In the genomic region with DNA sequence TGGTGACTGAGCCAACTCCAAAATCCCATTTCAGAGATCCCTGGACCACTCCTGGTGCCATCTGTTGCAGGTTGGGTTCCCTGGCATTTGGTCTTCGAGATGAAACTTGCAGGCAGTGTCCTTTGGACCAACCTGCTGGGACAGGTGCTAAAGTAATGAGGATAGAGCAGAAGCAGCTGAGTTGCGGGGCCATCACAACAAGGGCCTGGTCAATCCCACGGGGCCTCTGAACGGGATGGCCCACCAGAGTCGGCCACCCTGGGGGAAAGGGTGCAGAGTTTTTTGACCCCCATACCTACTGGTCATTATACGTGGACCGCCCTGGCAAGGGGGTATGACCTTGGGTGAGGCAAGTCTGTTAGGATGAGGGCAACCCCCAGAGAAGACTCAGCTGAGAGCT, we compare ENCODE assay signal across 24 cellular contexts. TPM values are rescaled to one million over a fixed set of nuclear protein-coding genes. Genes with fewer than 3 reads are reported as not detected.
"Had no signal": no experiment of that assay in that cellular context is flagged by ENCODE, and none has a peak within 500 bp of the region (broad histone marks: within the 10 kb centered on the region; RNA-seq: fewer than 3 reads in every experiment).

No MANE protein-coding gene starts in this region.

- H3K4me1 ChIP-seq: esophagus muscularis mucosa, gastrocnemius medialis, right atrium auricular region, stomach, transverse colon had no signal

- H3K27ac ChIP-seq: dorsolateral prefrontal cortex, epithelial cell of prostate, esophagus muscularis mucosa, gastrocnemius medialis, neutrophil, right atrium auricular region, stomach, thoracic aorta, transverse colon had no signal

- H3K9me3 ChIP-seq: gastrocnemius medialis, neutrophil, thoracic aorta, transverse colon had no signal

- H3K36me3 ChIP-seq: esophagus muscularis mucosa, gastrocnemius medialis, neutrophil, right atrium auricular region, stomach, thoracic aorta, transverse colon had no signal

- DNase-seq: cortex of kidney; effector memory CD4-positive, alpha-beta T cell; gastrocnemius medialis; immature natural killer cell; kidney; left colon; left ventricle myocardium superior; mesenchymal stem cell; naive B cell; small intestine; stimulated activated CD4-positive, alpha-beta T cell treated with anti-CD3 and anti-CD28 coated beads, Interleukin-12 subunit alpha, Interleukin-12 subunit beta, amount 100 ng/mL, for 4 hours; stimulated activated naive CD4-positive, alpha-beta T cell; stomach; substantia nigra; transverse colon had no signal

- H3K4me3 ChIP-seq: dorsolateral prefrontal cortex, esophagus muscularis mucosa, gastrocnemius medialis, lung, right atrium auricular region, stomach, thoracic aorta, transverse colon had no signal

- ATAC-seq: gastrocnemius medialis, left colon, left ventricle myocardium superior had no signal

- H3K27me3 ChIP-seq: right atrium auricular region had no signal

RNA-seq across cellular contexts. Expression of gene DLK1, which starts 39.3 kb away (rescaled TPM):
- total RNA-seq: fibroblast of villous mesenchyme, kidney, left colon, right atrium auricular region, thoracic aorta, transverse colon had no signal
- polyA plus RNA-seq: immature natural killer cell had no signal

RNA-seq across cellular contexts. Expression of gene MEG3, which starts 59.9 kb away (rescaled TPM):
- total RNA-seq: osteocyte had no signal
- polyA plus RNA-seq: immature natural killer cell had no signal
